Comparison of ENCODE assay signal across 26 cellular contexts in the genomic region with DNA sequence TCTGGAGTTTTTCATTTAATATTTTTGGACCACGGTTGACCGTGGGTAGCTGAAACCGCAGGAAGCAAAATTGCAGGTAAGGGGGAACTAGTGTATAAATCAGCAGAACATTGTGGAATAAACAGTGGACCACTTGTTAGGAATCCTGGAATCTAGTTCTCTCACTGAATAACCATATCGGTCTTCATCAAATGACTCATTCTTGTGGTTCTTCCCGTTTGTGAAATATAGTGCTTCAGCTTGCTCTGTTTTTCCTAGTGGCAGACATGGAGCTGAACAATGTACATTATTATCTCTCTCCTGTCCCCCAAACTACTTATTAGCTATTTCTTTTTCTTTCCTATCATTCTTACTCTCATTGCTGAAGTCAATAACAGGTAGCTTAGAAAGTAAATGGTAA.
DNase-seq lines count a peak whose midpoint lies in the region; ATAC-seq, FAIRE-seq and TF ChIP-seq lines count a peak whose summit lies in the region.
"Had no signal": no experiment of that assay in that cellular context is flagged by ENCODE, and none has a peak within 500 bp of the region (broad histone marks: within the 10 kb centered on the region; RNA-seq: fewer than 3 reads in every experiment).

No MANE protein-coding gene starts in this region.

- in situ Hi-C loops in brain microvascular endothelial cell (cut with HindIII; ENCODE audit: low pct_ligation_motif_present, low sequenced_read_pairs): no loop called here

- H3K4me1 ChIP-seq in pancreas: no peaks in the 10 kb centered on the region
- H3K4me1 ChIP-seq: BLaER1 treated with 17β-estradiol and CSF1 and Interleukin-3, amounts not matched to agents 10 nM and 100 nM; sigmoid colon had no signal

- DNase-seq in SIG-M5 treated with dmso at 0.1 percent for 504 hours (lab: John Stamatoyannopoulos, UW; ENCODE audit: unreplicated experiment) (peak; percentile 32), SIG-M5 (lab: John Stamatoyannopoulos, UW) (no peak), OCI-M1 (lab: John Stamatoyannopoulos, UW) (peak; percentile 49), brain microvascular endothelial cell (peak; percentile 5), urothelium cell line (ENCODE audit: low spot score) (peak; percentile 58), pancreas (no peak), epidermal melanocyte (ENCODE audit: insufficient read length, low spot score) (no peak)
- DNase-seq in stimulated activated naive CD8-positive, alpha-beta T cell treated with anti-CD3 and anti-CD28 coated beads, Interleukin-15, amount 100 ng/mL, for 72 hours: no peak
- DNase-seq: activated B cell treated with CpG ODN at 0.5 μM for 24 hours; activated T-cell treated with anti-CD3 and anti-CD28 coated beads, Interleukin-2, amount 50 U/mL, for 72 hours; foreskin fibroblast; GDM1; GOT3; MG63; naive thymus-derived CD8-positive, alpha-beta T cell; NCI-H1930; NCI-H446 treated with DMSO at 0.1 percent for 48 hours; NK-92 treated with Interleukin-12 subunit alpha and Interleukin-12 subunit beta, amount 100 ng/mL, for 24 hours; sigmoid colon; stimulated activated naive CD4-positive, alpha-beta T cell treated with Interleukin-2 at 50 U/mL for 16 hours had no signal

- no peak for TF ChIP-seq CTCF in brain microvascular endothelial cell (IDR thresholded peaks at IDR 0.05; ENCODE audit: low read depth, low read length, missing control alignments)
- no peak for TF ChIP-seq CTCF in pancreas (IDR thresholded peaks at IDR 0.05)

- no peaks in the 10 kb centered on the region for H3K9me3 Mint-ChIP-seq in stimulated activated naive CD8-positive, alpha-beta T cell treated with anti-CD3 and anti-CD28 coated beads, Interleukin-15, amount 100 ng/mL, for 72 hours
- H3K9me3 Mint-ChIP-seq: activated B cell treated with CpG ODN at 0.5 μM for 24 hours; activated naive CD4-positive, alpha-beta T cell treated with anti-CD3 and anti-CD28 coated beads, Interleukin-2, amount 50 U/mL, for 24 hours; activated T-cell treated with anti-CD3 and anti-CD28 coated beads, Interleukin-2, amount 50 U/mL, for 72 hours; memory B cell; T-helper 1 cell treated with Interleukin-12 subunit alpha and Interleukin-12 subunit beta and Interleukin-4 antibody, amounts not matched to agents 30 μg/mL and 1 μg/mL, for 36 hours had no signal

- WGBS in pancreas, 2 donors: 60 to 76% methylated on average over 5 of the region's 5 CpGs

- H3K27ac ChIP-seq in brain microvascular endothelial cell: no peak overlapping the region
- no peak overlapping the region for H3K27ac ChIP-seq in pancreas
- H3K27ac ChIP-seq: 22Rv1; BLaER1 treated with 17β-estradiol and CSF1 and Interleukin-3, amounts not matched to agents 10 nM and 100 nM; sigmoid colon had no signal

- no peak overlapping the region for H3K27ac Mint-ChIP-seq in stimulated activated naive CD8-positive, alpha-beta T cell treated with anti-CD3 and anti-CD28 coated beads, Interleukin-15, amount 100 ng/mL, for 72 hours
- H3K27ac Mint-ChIP-seq: activated B cell treated with CpG ODN at 0.5 μM for 24 hours; activated naive CD4-positive, alpha-beta T cell treated with anti-CD3 and anti-CD28 coated beads, Interleukin-2, amount 50 U/mL, for 24 hours; activated T-cell treated with anti-CD3 and anti-CD28 coated beads, Interleukin-2, amount 50 U/mL, for 72 hours; memory B cell; naive thymus-derived CD8-positive, alpha-beta T cell; T-helper 1 cell treated with Interleukin-12 subunit alpha and Interleukin-12 subunit beta and Interleukin-4 antibody, amounts not matched to agents 30 μg/mL and 1 μg/mL, for 36 hours had no signal

- no peaks in the 10 kb centered on the region for H3K27me3 Mint-ChIP-seq in stimulated activated naive CD8-positive, alpha-beta T cell treated with anti-CD3 and anti-CD28 coated beads, Interleukin-15, amount 100 ng/mL, for 72 hours

- H3K4me3 Mint-ChIP-seq in stimulated activated naive CD8-positive, alpha-beta T cell treated with anti-CD3 and anti-CD28 coated beads, Interleukin-15, amount 100 ng/mL, for 72 hours: no peak overlapping the region
- H3K4me3 Mint-ChIP-seq: activated B cell treated with CpG ODN at 0.5 μM for 24 hours; activated naive CD4-positive, alpha-beta T cell treated with anti-CD3 and anti-CD28 coated beads, Interleukin-2, amount 50 U/mL, for 24 hours; activated T-cell treated with anti-CD3 and anti-CD28 coated beads, Interleukin-2, amount 50 U/mL, for 72 hours; memory B cell; naive thymus-derived CD8-positive, alpha-beta T cell; T-helper 1 cell treated with Interleukin-12 subunit alpha and Interleukin-12 subunit beta and Interleukin-4 antibody, amounts not matched to agents 30 μg/mL and 1 μg/mL, for 36 hours had no signal

- H3K4me3 ChIP-seq in brain microvascular endothelial cell (ENCODE audit: low read depth, low read length): no peak overlapping the region
- no peak overlapping the region for H3K4me3 ChIP-seq in pancreas
- H3K4me3 ChIP-seq: BLaER1 treated with 17β-estradiol and CSF1 and Interleukin-3, amounts not matched to agents 10 nM and 100 nM; MG63; sigmoid colon had no signal

- H3K4me1 Mint-ChIP-seq in stimulated activated naive CD8-positive, alpha-beta T cell treated with anti-CD3 and anti-CD28 coated beads, Interleukin-15, amount 100 ng/mL, for 72 hours: no peaks in the 10 kb centered on the region
- H3K4me1 Mint-ChIP-seq: activated B cell treated with CpG ODN at 0.5 μM for 24 hours; activated naive CD4-positive, alpha-beta T cell treated with anti-CD3 and anti-CD28 coated beads, Interleukin-2, amount 50 U/mL, for 24 hours; memory B cell; naive thymus-derived CD8-positive, alpha-beta T cell had no signal

- no peak for FAIRE-seq in urothelium cell line (lab: Jason Lieb, UNC)
- no peak for FAIRE-seq in pancreas (lab: Jason Lieb, UNC)

- H3K27me3 ChIP-seq in brain microvascular endothelial cell (replicated peaks) (no peaks in the 10 kb centered on the region), pancreas (peaks cover 0 to 6% (median 0%) of the 10 kb centered on the region in 4 donors)
- H3K27me3 ChIP-seq: BLaER1 treated with 17β-estradiol and CSF1 and Interleukin-3, amounts not matched to agents 10 nM and 100 nM; MG63; sigmoid colon had no signal

- intact Hi-C loops in pancreas (cut with DNase I): no loop called here

- no peak for ATAC-seq in pancreas
- ATAC-seq in stimulated activated naive CD8-positive, alpha-beta T cell treated with anti-CD3 and anti-CD28 coated beads, Interleukin-15, amount 100 ng/mL, for 72 hours: no peak
- ATAC-seq: activated T-cell treated with anti-CD3 and anti-CD28 coated beads, Interleukin-2, amount 50 U/mL, for 72 hours; naive thymus-derived CD8-positive, alpha-beta T cell; Right ventricle myocardium inferior had no signal

- H3K9me3 ChIP-seq in pancreas: no peaks in the 10 kb centered on the region
- H3K9me3 ChIP-seq: BLaER1 treated with 17β-estradiol and CSF1 and Interleukin-3, amounts not matched to agents 10 nM and 100 nM; MG63; sigmoid colon had no signal

- no peaks in the 10 kb centered on the region for H3K36me3 ChIP-seq in brain microvascular endothelial cell (replicated peaks)
- H3K36me3 ChIP-seq in pancreas: no peaks in the 10 kb centered on the region
- H3K36me3 ChIP-seq: BLaER1 treated with 17β-estradiol and CSF1 and Interleukin-3, amounts not matched to agents 10 nM and 100 nM; MG63; sigmoid colon had no signal

Comparison
In these comparisons a context has a peak if more than half of its experiments do, and no peak if none do; other contexts are left out.
1. DNase-seq: peak in SIG-M5 treated with dmso at 0.1 percent for 504 hours (single experiment), OCI-M1 (single experiment), brain microvascular endothelial cell (single experiment) and urothelium cell line (single experiment); none in SIG-M5 (single experiment), pancreas (0 of 6), epidermal melanocyte (single experiment) and stimulated activated naive CD8-positive, alpha-beta T cell treated with anti-CD3 and anti-CD28 coated beads, Interleukin-15, amount 100 ng/mL, for 72 hours (0 of 2).